15 cellular contexts compared by ENCODE assay signal in genomic region chr14:60622920-60623263, GRCh38. TPM values are rescaled to one million over a fixed set of nuclear protein-coding genes. Genes with fewer than 3 reads are reported as not detected.
DNase-seq lines count a peak whose midpoint lies in the region; ATAC-seq and TF ChIP-seq lines count a peak whose summit lies in the region.
"Had no signal": no experiment of that assay in that cellular context is flagged by ENCODE, and none has a peak within 500 bp of the region (broad histone marks: within the 10 kb centered on the region; RNA-seq: fewer than 3 reads in every experiment).

No MANE protein-coding gene starts in this region.

- POLR2A ChIA-PET in SK-N-SH (lab: Yijun Ruan, JAX) = no interaction called here

- no peak overlapping the region; the same call in 1 of the 2 replicates for H3K4me2 ChIP-seq in SK-N-SH
- H3K4me2 ChIP-seq: A549 had no signal

- TF ChIP-seq EP300 in SK-N-SH (IDR thresholded peaks at IDR 0.05; ENCODE audit: borderline replicate concordance in 1 of 2, low read depth in 1 of 2, low read length in 1 of 2) = no peak; a peak in 1 of 4 replicates

- H3K27ac ChIP-seq in SK-N-SH (ENCODE audit: low read depth in 2 of 2, low read length in 1 of 2) (peak overlapping the region in 1 of 2 experiments; percentile 60; a peak in 2 of 4 replicates), thymus (ENCODE audit: low read depth) (peak overlapping the region; percentile 42)
- H3K27ac ChIP-seq: A549, ascending aorta, esophagus muscularis mucosa had no signal

- peaks cover 0 to 15% of the 10 kb centered on the region in 2 experiments; a peak in 2 of 4 replicates for H3K4me1 ChIP-seq in SK-N-SH (ENCODE audit: control insufficient read depth in 1 of 2, insufficient read depth in 2 of 2, low read depth in 1 of 2, low read length in 1 of 2)
- no peaks in the 10 kb centered on the region for H3K4me1 ChIP-seq in thymus (ENCODE audit: control insufficient read depth, insufficient read depth, low read length)
- H3K4me1 ChIP-seq: ascending aorta had no signal

- no peak for TF ChIP-seq RAD21 in SK-N-SH (IDR thresholded peaks at IDR 0.05; ENCODE audit: low read length)

- H3K27me3 ChIP-seq in SK-N-SH (ENCODE audit: insufficient read depth) (no peaks in the 10 kb centered on the region), thymus (ENCODE audit: control insufficient read depth, insufficient read depth) (no peaks in the 10 kb centered on the region)
- H3K27me3 ChIP-seq: ascending aorta had no signal

- H2AFZ ChIP-seq in SK-N-SH (ENCODE audit: low read depth) = no peak overlapping the region

- DNase-seq in SK-N-SH = no peak
- DNase-seq in OCI-M1 (lab: John Stamatoyannopoulos, UW) = peak; percentile 7
- peak; percentile 41 for DNase-seq in fibroblast of pulmonary artery (ENCODE audit: low read depth)
- DNase-seq in nucleus accumbens (lab: John Stamatoyannopoulos, UW) = no peak
- no peak for DNase-seq in T1000 (lab: John Stamatoyannopoulos, UW)
- DNase-seq: activated CD4-positive, CD25-positive, alpha-beta regulatory T cell; left colon; NCI-H774; stimulated activated naive B cell treated with anti-CD40 and anti-IgM and Interleukin-4, amounts not matched to agents 10 μg/mL and 1 μg/mL and 100 μg/mL, for 72 hours had no signal

- 25% methylated on average over 2 of the region's 2 CpGs for WGBS in SK-N-SH (ENCODE audit: low lambda C conversion rate)
- WGBS in thymus = 27% methylated on average over 2 of the region's 2 CpGs

- H3K36me3 ChIP-seq in SK-N-SH (replicated peaks in 1 of 2; ENCODE audit: control insufficient read depth in 1 of 2, insufficient read depth in 2 of 2, low read length in 1 of 2) (no peaks in the 10 kb centered on the region), thymus (ENCODE audit: control insufficient read depth, insufficient read depth) (no peaks in the 10 kb centered on the region)
- H3K36me3 ChIP-seq: ascending aorta, esophagus muscularis mucosa had no signal

- no peak; the same call in 2 of the 3 replicates for ATAC-seq in SK-N-SH treated with all-trans-retinoic acid at 6 μM for 48 hours
- ATAC-seq in HG03159 (IDR thresholded peaks at IDR 0.05; ENCODE audit: unreplicated experiment) = no peak
- ATAC-seq: A549; left colon; stimulated activated naive B cell treated with anti-CD40 and anti-IgM and Interleukin-4, amounts not matched to agents 10 μg/mL and 1 μg/mL and 100 μg/mL, for 72 hours had no signal

- TF ChIP-seq CTCF in SK-N-SH (IDR thresholded peaks at IDR 0.05) (no peak), fibroblast of pulmonary artery (IDR thresholded peaks at IDR 0.05; ENCODE audit: low read length, missing control alignments) (no peak)

- H3K4me3 ChIP-seq in SK-N-SH (ENCODE audit: low read depth in 2 of 2, low read length in 1 of 2) = no peak overlapping the region
- no peak overlapping the region for H3K4me3 ChIP-seq in fibroblast of pulmonary artery (replicated peaks; ENCODE audit: low read depth, low read length)
- H3K4me3 ChIP-seq in thymus (ENCODE audit: low read length) = no peak overlapping the region
- H3K4me3 ChIP-seq: A549, ascending aorta, esophagus muscularis mucosa had no signal

- CTCF ChIA-PET in SK-N-SH (lab: Yijun Ruan, JAX) = interaction anchor here (1.2 to 5.3 kb wide), 3 partner anchors 402 to 646 kb away, joined by 3 to 119 read pairs (median 3); no protein-coding TSS in a partner anchor

- H3K9ac ChIP-seq in SK-N-SH = no peak overlapping the region

- peaks cover 10% of the 10 kb centered on the region for H3F3A ChIP-seq in SK-N-SH (replicated peaks; ENCODE audit: insufficient read depth)

- peaks cover 6% of the 10 kb centered on the region; the same call in 1 of the 2 replicates for H3K79me2 ChIP-seq in SK-N-SH (ENCODE audit: insufficient read depth)

- no peaks in the 10 kb centered on the region for H4K20me1 ChIP-seq in SK-N-SH (ENCODE audit: insufficient read depth)

- H3K9me3 ChIP-seq in SK-N-SH (no peaks in the 10 kb centered on the region), thymus (ENCODE audit: control insufficient read depth) (no peaks in the 10 kb centered on the region)
- H3K9me3 ChIP-seq: A549, ascending aorta, esophagus muscularis mucosa had no signal

- H3K9me2 ChIP-seq in SK-N-SH = no peaks in the 10 kb centered on the region

TF ChIP-seq in SK-N-SH, 30 proteins besides CTCF, POLR2A, EP300 and RAD21 (continues in another document):
- TF ChIP-seq, protein P1, sequence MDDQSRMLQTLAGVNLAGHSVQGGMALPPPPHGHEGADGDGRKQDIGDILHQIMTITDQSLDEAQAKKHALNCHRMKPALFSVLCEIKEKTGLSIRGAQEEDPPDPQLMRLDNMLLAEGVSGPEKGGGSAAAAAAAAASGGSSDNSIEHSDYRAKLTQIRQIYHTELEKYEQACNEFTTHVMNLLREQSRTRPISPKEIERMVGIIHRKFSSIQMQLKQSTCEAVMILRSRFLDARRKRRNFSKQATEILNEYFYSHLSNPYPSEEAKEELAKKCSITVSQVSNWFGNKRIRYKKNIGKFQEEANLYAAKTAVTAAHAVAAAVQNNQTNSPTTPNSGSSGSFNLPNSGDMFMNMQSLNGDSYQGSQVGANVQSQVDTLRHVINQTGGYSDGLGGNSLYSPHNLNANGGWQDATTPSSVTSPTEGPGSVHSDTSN (IDR thresholded peaks at IDR 0.05) = peak; percentile 64
- peak; percentile 46; the same call in 1 of the 2 replicates for TF ChIP-seq NFIC (IDR thresholded peaks at IDR 0.05; ENCODE audit: borderline replicate concordance)
- TF ChIP-seq RXRA (IDR thresholded peaks at IDR 0.05; ENCODE audit: borderline replicate concordance, low read depth) = peak; percentile 64; the same call in 1 of the 2 replicates
- peak; percentile 71 for TF ChIP-seq TCF12 (IDR thresholded peaks at IDR 0.05)
- no peak for TF ChIP-seq ZBTB33 (IDR thresholded peaks at IDR 0.05; ENCODE audit: borderline replicate concordance, low read depth)

TF ChIP-seq in SK-N-SH treated with all-trans-retinoic acid at 6 μM for 48 hours, 23 proteins besides CTCF, POLR2A, EP300 and RAD21 (continues in another document):
- no peak for TF ChIP-seq TSHZ2 (CRISPR knock-in tag; IDR thresholded peaks at IDR 0.05)
- no peak for TF ChIP-seq ZFP30 (CRISPR knock-in tag; IDR thresholded peaks at IDR 0.05)
- no peak for TF ChIP-seq BACH2 (CRISPR knock-in tag; IDR thresholded peaks at IDR 0.05; ENCODE audit: borderline replicate concordance)
- TF ChIP-seq TCF4 (CRISPR knock-in tag; IDR thresholded peaks at IDR 0.05; ENCODE audit: borderline replicate concordance) = no peak
- no peak for TF ChIP-seq TOX (CRISPR knock-in tag; IDR thresholded peaks at IDR 0.05; ENCODE audit: borderline replicate concordance)
- TF ChIP-seq PATZ1 (CRISPR knock-in tag; IDR thresholded peaks at IDR 0.05; ENCODE audit: borderline replicate concordance) = no peak
- no peak for TF ChIP-seq PPARA (CRISPR knock-in tag; IDR thresholded peaks at IDR 0.05; ENCODE audit: borderline replicate concordance)
- TF ChIP-seq RARB (CRISPR knock-in tag; IDR thresholded peaks at IDR 0.05) = no peak

RNA-seq across cellular contexts. Expression of gene SIX1, which starts 26.4 kb away (rescaled TPM):
- 31.2 and 52.1 TPM in 2 replicates for polyA plus RNA-seq in SK-N-SH (2012; rRNA removed)
- 34.8 and 43.7 TPM in 2 replicates for polyA plus RNA-seq in SK-N-SH (2012; cell fraction: cytosol; rRNA removed)
- polyA plus RNA-seq in SK-N-SH (2012; cell fraction: nucleus; rRNA removed) = 42.7 and 45.1 TPM in 2 replicates
- 21.4 TPM for polyA plus RNA-seq in thymus

Comparison
In these comparisons a context has a peak if more than half of its experiments do, and no peak if none do; other contexts are left out.
1. DNase-seq: peak in OCI-M1 (single experiment) and fibroblast of pulmonary artery (single experiment); none in SK-N-SH (single experiment), nucleus accumbens (0 of 56) and T1000 (single experiment).